ENCODE assay signal across 15 cellular contexts in genomic region chr5:150176745-150177485, GRCh38.
A peak's percentile ranks its signal among the peaks of the same experiment; 100 is the strongest.
DNase-seq lines count a peak whose midpoint lies in the region; ATAC-seq and TF ChIP-seq lines count a peak whose summit lies in the region.
"Had no signal": no experiment of that assay in that cellular context is flagged by ENCODE, and none has a peak within 500 bp of the region (broad histone marks: within the 10 kb centered on the region; RNA-seq: fewer than 3 reads in every experiment).

No MANE protein-coding gene starts in this region.

- H3K36me3 Mint-ChIP-seq in nephron (ENCODE audit: low read depth), result no peaks in the 10 kb centered on the region

- no peak overlapping the region for H3K4me3 ChIP-seq in NB4 (ENCODE audit: low read depth, low read length)
- H3K4me3 ChIP-seq in coronary artery, result no peak overlapping the region

- TF ChIP-seq CTCF in NB4 (IDR thresholded peaks at IDR 0.05; ENCODE audit: low read depth, low read length) (no peak), coronary artery (IDR thresholded peaks at IDR 0.05) (no peak), nephron (IDR thresholded peaks at IDR 0.05; ENCODE audit: unreplicated experiment in 3 of 3) (no peak)

- peaks cover 34% of the 10 kb centered on the region for H3K4me1 Mint-ChIP-seq in nephron

- H3K4me3 Mint-ChIP-seq in nephron, result no peak overlapping the region
- H3K4me3 Mint-ChIP-seq: HFFc6 had no signal

- peaks cover 11% of the 10 kb centered on the region for H3K27me3 Mint-ChIP-seq in nephron (ENCODE audit: low read depth)

- no peaks in the 10 kb centered on the region for H3K9me3 Mint-ChIP-seq in nephron
- H3K9me3 Mint-ChIP-seq: HFFc6 had no signal

- ATAC-seq in GM21515 (IDR thresholded peaks at IDR 0.05; ENCODE audit: unreplicated experiment), result no peak

- peak overlapping the region in 2 of 3 experiments; percentile 8 to 44 for H3K27ac Mint-ChIP-seq in nephron
- H3K27ac Mint-ChIP-seq: HFFc6 had no signal

- peak; percentile 58 for DNase-seq in AG08396 (ENCODE audit: low spot score)
- DNase-seq in NB4 (ENCODE audit: low read depth), result peak; percentile 45
- DNase-seq in coronary artery (ENCODE audit: low spot score), result no peak
- no peak for DNase-seq in NCI-H187 treated with DMSO at 0.1 percent for 48 hours (lab: John Stamatoyannopoulos, UW)
- DNase-seq in pons (ENCODE audit: low spot score), result no peak
- DNase-seq in NCI-H345 treated with DMSO at 0.1 percent for 48 hours (lab: John Stamatoyannopoulos, UW; ENCODE audit: unreplicated experiment), result no peak
- DNase-seq: DMS 273 treated with DMSO at 0.1 percent for 48 hours, HFFc6, NCI-H1417, NCI-H1930, NCI-H774 had no signal

- peak overlapping the region; percentile 86 to 98 for H3K27ac ChIP-seq in coronary artery
- H3K27ac ChIP-seq: C4-2B, RWPE1 had no signal

- TF ChIP-seq POLR2A in NB4 (IDR thresholded peaks at IDR 0.05; ENCODE audit: extremely low read depth, insufficient read length), result no peak

Comparison
In these comparisons a context has a peak if more than half of its experiments do, and no peak if none do; other contexts are left out.
1. DNase-seq: peak in AG08396 (single experiment) and NB4 (single experiment); none in coronary artery (single experiment), NCI-H187 treated with DMSO at 0.1 percent for 48 hours (single experiment), pons (single experiment) and NCI-H345 treated with DMSO at 0.1 percent for 48 hours (single experiment).